In genomic region chr9:133527444-133527920, GRCh38 we compare ENCODE assay signal across 15 cellular contexts. TPM values are rescaled to one million over a fixed set of nuclear protein-coding genes. Genes with fewer than 3 reads are reported as not detected.
DNase-seq lines count a peak whose midpoint lies in the region; ATAC-seq and TF ChIP-seq lines count a peak whose summit lies in the region.
"Had no signal": no experiment of that assay in that cellular context is flagged by ENCODE, and none has a peak within 500 bp of the region (broad histone marks: within the 10 kb centered on the region; RNA-seq: fewer than 3 reads in every experiment).

No MANE protein-coding gene starts in this region.

- H3K27me3 ChIP-seq in SJCRH30 (no peaks in the 10 kb centered on the region), thyroid gland (no peaks in the 10 kb centered on the region)

- TF ChIP-seq POLR2A in thyroid gland (IDR thresholded peaks at IDR 0.05): no peak

- H3K36me3 ChIP-seq in SJCRH30 (no peaks in the 10 kb centered on the region), mucosa of descending colon (ENCODE audit: low read depth) (no peaks in the 10 kb centered on the region), thyroid gland (no peaks in the 10 kb centered on the region)

- no peaks in the 10 kb centered on the region for H3K9me3 ChIP-seq in SJCRH30 (replicated peaks)
- H3K9me3 ChIP-seq in mucosa of descending colon: no peaks in the 10 kb centered on the region
- no peaks in the 10 kb centered on the region for H3K9me3 ChIP-seq in thyroid gland

- peaks cover 4% of the 10 kb centered on the region for H3K4me1 Mint-ChIP-seq in activated T-cell treated with anti-CD3 and anti-CD28 coated beads, Interleukin-2, amount 50 U/mL, for 24 hours (ENCODE audit: low read depth)
- H3K4me1 Mint-ChIP-seq in activated T-helper 1 cell treated with anti-CD3 and anti-CD28 coated beads, Interleukin-12 subunit alpha, Interleukin-12 subunit beta, Interleukin-2, Interleukin-4 antibody, amounts not matched to agents 30 ng/mL and 10 ng/mL and 1 ng/mL, durations not matched to agents 14 hours and 24 hours and 36 hours (ENCODE audit: low read depth): no peaks in the 10 kb centered on the region

- H3K27ac ChIP-seq in SJCRH30 (peak overlapping the region; percentile 53), thyroid gland (peak overlapping the region; percentile 18 to 70 (median 70))
- H3K27ac ChIP-seq: epithelial cell of prostate had no signal

- TF ChIP-seq CTCF in fibroblast of the aortic adventitia (IDR thresholded peaks at IDR 0.05; ENCODE audit: insufficient read depth, low read length) (no peak), mucosa of descending colon (IDR thresholded peaks at IDR 0.05) (no peak), thyroid gland (IDR thresholded peaks at IDR 0.05) (no peak)

- peak overlapping the region; percentile 52 for H3K4me3 ChIP-seq in SJCRH30
- H3K4me3 ChIP-seq in fibroblast of the aortic adventitia (ENCODE audit: low read depth, low read length): no peak overlapping the region
- H3K4me3 ChIP-seq in mucosa of descending colon: no peak overlapping the region
- H3K4me3 ChIP-seq in thyroid gland (replicated peaks in 1 of 3): no peak overlapping the region

- no peak overlapping the region for H3K27ac Mint-ChIP-seq in activated T-cell treated with anti-CD3 and anti-CD28 coated beads, Interleukin-2, amount 50 U/mL, for 24 hours
- H3K27ac Mint-ChIP-seq in activated T-helper 1 cell treated with anti-CD3 and anti-CD28 coated beads, Interleukin-12 subunit alpha, Interleukin-12 subunit beta, Interleukin-2, Interleukin-4 antibody, amounts not matched to agents 30 ng/mL and 10 ng/mL and 1 ng/mL, durations not matched to agents 14 hours and 24 hours and 36 hours: no peak overlapping the region
- H3K27ac Mint-ChIP-seq: activated CD4-positive, alpha-beta memory T cell treated with anti-CD3 and anti-CD28 coated beads for 36 hours had no signal

- 12 to 31% methylated on average over 17 to 18 of the region's 18 CpGs for WGBS in thyroid gland, 2 donors

- H3K4me1 ChIP-seq in SJCRH30 (peaks cover 52% of the 10 kb centered on the region), mucosa of descending colon (ENCODE audit: low read depth) (peaks cover 3% of the 10 kb centered on the region), thyroid gland (peaks cover 21 to 38% of the 10 kb centered on the region in 2 donors)

- H3K4me3 Mint-ChIP-seq in activated T-cell treated with anti-CD3 and anti-CD28 coated beads, Interleukin-2, amount 50 U/mL, for 24 hours: no peak overlapping the region
- H3K4me3 Mint-ChIP-seq in activated T-helper 1 cell treated with anti-CD3 and anti-CD28 coated beads, Interleukin-12 subunit alpha, Interleukin-12 subunit beta, Interleukin-2, Interleukin-4 antibody, amounts not matched to agents 30 ng/mL and 10 ng/mL and 1 ng/mL, durations not matched to agents 14 hours and 24 hours and 36 hours: no peak overlapping the region
- H3K4me3 Mint-ChIP-seq: activated CD4-positive, alpha-beta memory T cell treated with anti-CD3 and anti-CD28 coated beads for 36 hours had no signal

- H3K27me3 Mint-ChIP-seq in activated T-cell treated with anti-CD3 and anti-CD28 coated beads, Interleukin-2, amount 50 U/mL, for 24 hours: peaks cover 2% of the 10 kb centered on the region
- peaks cover 2% of the 10 kb centered on the region for H3K27me3 Mint-ChIP-seq in activated T-helper 1 cell treated with anti-CD3 and anti-CD28 coated beads, Interleukin-12 subunit alpha, Interleukin-12 subunit beta, Interleukin-2, Interleukin-4 antibody, amounts not matched to agents 30 ng/mL and 10 ng/mL and 1 ng/mL, durations not matched to agents 14 hours and 24 hours and 36 hours (ENCODE audit: insufficient read depth)

- H3K9me3 Mint-ChIP-seq in activated T-cell treated with anti-CD3 and anti-CD28 coated beads, Interleukin-2, amount 50 U/mL, for 24 hours: no peaks in the 10 kb centered on the region
- H3K9me3 Mint-ChIP-seq in activated T-helper 1 cell treated with anti-CD3 and anti-CD28 coated beads, Interleukin-12 subunit alpha, Interleukin-12 subunit beta, Interleukin-2, Interleukin-4 antibody, amounts not matched to agents 30 ng/mL and 10 ng/mL and 1 ng/mL, durations not matched to agents 14 hours and 24 hours and 36 hours: no peaks in the 10 kb centered on the region
- H3K9me3 Mint-ChIP-seq: activated CD4-positive, alpha-beta memory T cell treated with anti-CD3 and anti-CD28 coated beads for 36 hours had no signal

- H3K36me3 Mint-ChIP-seq in activated T-cell treated with anti-CD3 and anti-CD28 coated beads, Interleukin-2, amount 50 U/mL, for 24 hours (ENCODE audit: low read depth): no peaks in the 10 kb centered on the region
- H3K36me3 Mint-ChIP-seq in activated T-helper 1 cell treated with anti-CD3 and anti-CD28 coated beads, Interleukin-12 subunit alpha, Interleukin-12 subunit beta, Interleukin-2, Interleukin-4 antibody, amounts not matched to agents 30 ng/mL and 10 ng/mL and 1 ng/mL, durations not matched to agents 14 hours and 24 hours and 36 hours (ENCODE audit: low read depth): no peaks in the 10 kb centered on the region
- H3K36me3 Mint-ChIP-seq: activated CD4-positive, alpha-beta memory T cell treated with anti-CD3 and anti-CD28 coated beads for 36 hours had no signal

- intact Hi-C loops in mucosa of descending colon (cut with DNase I, micrococcal nuclease) (no loop called here), thyroid gland (cut with DNase I) (no loop called here)
- intact Hi-C loops in activated T-helper 1 cell treated with anti-CD3 and anti-CD28 coated beads, Interleukin-12 subunit alpha, Interleukin-12 subunit beta, Interleukin-2, Interleukin-4 antibody, amounts not matched to agents 30 ng/mL and 10 ng/mL and 1 ng/mL, durations not matched to agents 14 hours and 24 hours and 36 hours (cut with micrococcal nuclease): no loop called here

- peak; percentile 28 for ATAC-seq in mucosa of descending colon
- ATAC-seq in HG02571 (IDR thresholded peaks at IDR 0.05; ENCODE audit: unreplicated experiment): no peak

- DNase-seq in SJCRH30 (peak; percentile 91 to 92), fibroblast of the aortic adventitia (ENCODE audit: low read depth) (peak; percentile 31), mucosa of descending colon (peak in 2 of 3 donors; percentile 32 to 47), thyroid gland (peak; percentile 77 to 78)
- DNase-seq in activated T-cell treated with anti-CD3 and anti-CD28 coated beads, Interleukin-2, amount 50 U/mL, for 24 hours: no peak
- no peak for DNase-seq in activated T-helper 1 cell treated with anti-CD3 and anti-CD28 coated beads, Interleukin-12 subunit alpha, Interleukin-12 subunit beta, Interleukin-2, Interleukin-4 antibody, amounts not matched to agents 30 ng/mL and 10 ng/mL and 1 ng/mL, durations not matched to agents 14 hours and 24 hours and 36 hours (ENCODE audit: low spot score)
- DNase-seq: activated CD4-positive, alpha-beta memory T cell treated with anti-CD3 and anti-CD28 coated beads for 36 hours; activated naive CD4-positive, alpha-beta T cell treated with Interleukin-2 at 50 U/mL for 16 hours; central memory CD4-positive, alpha-beta T cell; MV-4-11; T-helper 9 cell had no signal

RNA-seq across cellular contexts. Expression of gene MYMK, which starts 2.7 kb away (rescaled TPM):
- 1.1 and 2.0 TPM in 2 replicates for total RNA-seq in SJCRH30 (2014; rRNA removed; shearing (Covaris generic))
- not detected in 2 replicates for total RNA-seq in fibroblast of the aortic adventitia (ENCODE audit: low replicate concordance)
- total RNA-seq in mucosa of descending colon: not detected
- total RNA-seq in thyroid gland: not detected
- total RNA-seq in activated T-helper 1 cell treated with anti-CD3 and anti-CD28 coated beads, Interleukin-12 subunit alpha, Interleukin-12 subunit beta, Interleukin-2, Interleukin-4 antibody, amounts not matched to agents 30 ng/mL and 10 ng/mL and 1 ng/mL, durations not matched to agents 14 hours and 24 hours and 36 hours: not detected in 2 replicates
- total RNA-seq: activated CD4-positive, alpha-beta memory T cell treated with anti-CD3 and anti-CD28 coated beads for 36 hours; HT1080; NCI-H460 had no signal

RNA-seq across cellular contexts. Expression of gene ADAMTSL2, which starts 7.0 kb away (rescaled TPM):
- total RNA-seq in SJCRH30 (2014; rRNA removed; shearing (Covaris generic)): 3.3 and 3.5 TPM in 2 replicates
- total RNA-seq in fibroblast of the aortic adventitia (ENCODE audit: low replicate concordance) (0.16 TPM in 1 of 2 replicates, not detected in the other), mucosa of descending colon (1 to 10 TPM; 1.3 to 2.7 (median 1.5) TPM), thyroid gland (1 to 10 TPM; 2.4 to 9.3 (median 8.7) TPM)
- total RNA-seq in activated T-helper 1 cell treated with anti-CD3 and anti-CD28 coated beads, Interleukin-12 subunit alpha, Interleukin-12 subunit beta, Interleukin-2, Interleukin-4 antibody, amounts not matched to agents 30 ng/mL and 10 ng/mL and 1 ng/mL, durations not matched to agents 14 hours and 24 hours and 36 hours: not detected in 2 replicates
- total RNA-seq: HT1080, NCI-H460 had no signal

RNA-seq across cellular contexts. Expression of gene SLC2A6, which starts 48.6 kb away (rescaled TPM):
- total RNA-seq in SJCRH30 (2014; rRNA removed; shearing (Covaris generic)): 20.3 and 23.4 TPM in 2 replicates
- total RNA-seq in fibroblast of the aortic adventitia (ENCODE audit: low replicate concordance): 0.74 and 7.3 TPM in 2 replicates
- total RNA-seq in mucosa of descending colon: 1 to 10 TPM; 2.6 to 5.3 (median 2.8) TPM
- total RNA-seq in thyroid gland: 1 to 10 TPM; 1.1 to 3.8 (median 2.5) TPM
- 4.1 and 4.6 TPM in 2 replicates for total RNA-seq in activated T-helper 1 cell treated with anti-CD3 and anti-CD28 coated beads, Interleukin-12 subunit alpha, Interleukin-12 subunit beta, Interleukin-2, Interleukin-4 antibody, amounts not matched to agents 30 ng/mL and 10 ng/mL and 1 ng/mL, durations not matched to agents 14 hours and 24 hours and 36 hours

Comparison
In these comparisons a context has a peak if more than half of its experiments do, and no peak if none do; other contexts are left out.
1. DNase-seq: peak in SJCRH30 (2 of 2), fibroblast of the aortic adventitia (single experiment), mucosa of descending colon (2 of 3) and thyroid gland (2 of 2); none in activated T-cell treated with anti-CD3 and anti-CD28 coated beads, Interleukin-2, amount 50 U/mL, for 24 hours (single experiment) and activated T-helper 1 cell treated with anti-CD3 and anti-CD28 coated beads, Interleukin-12 subunit alpha, Interleukin-12 subunit beta, Interleukin-2, Interleukin-4 antibody, amounts not matched to agents 30 ng/mL and 10 ng/mL and 1 ng/mL, durations not matched to agents 14 hours and 24 hours and 36 hours (single experiment).